ENCODE assay signal across 35 cellular contexts in the genomic region with DNA sequence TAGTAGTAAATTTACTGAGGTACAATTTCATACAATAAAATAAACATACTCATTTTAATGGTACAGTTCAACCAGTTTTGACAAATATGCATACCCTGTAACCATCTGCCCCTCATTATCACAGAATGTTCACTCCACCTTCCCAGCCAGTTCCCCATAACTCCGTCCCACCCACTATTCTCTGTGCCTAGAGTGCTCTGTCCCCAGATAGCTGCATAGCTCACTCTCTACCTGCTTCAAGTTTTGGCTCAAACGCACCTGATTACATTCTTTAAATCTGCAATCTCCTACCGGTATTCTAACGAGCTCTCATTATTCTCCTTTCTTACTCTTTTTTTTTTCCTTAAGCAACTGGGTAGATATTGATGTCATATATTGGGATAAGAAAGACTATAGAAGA.
"Had no signal": no experiment of that assay in that cellular context is flagged by ENCODE, and none has a peak within 500 bp of the region (broad histone marks: within the 10 kb centered on the region; RNA-seq: fewer than 3 reads in every experiment).

No MANE protein-coding gene starts in this region.

- DNase-seq: activated CD4-positive, alpha-beta T cell treated with anti-CD3 and anti-CD28 coated beads for 1 hour; activated CD4-positive, alpha-beta T cell treated with anti-CD3 and anti-CD28 coated beads for 36 hours; activated CD4-positive, alpha-beta T cell treated with anti-CD3 and anti-CD28 coated beads for 48 hours; activated CD4-positive, alpha-beta T cell treated with anti-CD3 and anti-CD28 coated beads, Interleukin-2, amount 10 ng/mL, durations not matched to agents 7 days and 5 days; activated CD4-positive, alpha-beta T cell treated with anti-CD3 and anti-CD28 coated beads, Interleukin-2, amount 50 U/mL, for 48 hours; activated CD4-positive, CD25-positive, alpha-beta regulatory T cell; activated CD8-positive, alpha-beta memory T cell treated with anti-CD3 and anti-CD28 coated beads, Interleukin-2, amount 50 U/mL, for 4 hours; activated CD8-positive, alpha-beta T cell treated with anti-CD3 and anti-CD28 coated beads for 36 hours; activated effector memory CD4-positive, alpha-beta T cell treated with anti-CD3 and anti-CD28 coated beads, Interleukin-2, amount 50 U/mL, for 16 hours; activated gamma-delta T cell treated with Interleukin-2 at 50 U/mL for 16 hours; activated naive CD4-positive, alpha-beta T cell; activated naive CD4-positive, alpha-beta T cell treated with anti-CD3 and anti-CD28 coated beads for 36 hours; activated naive CD4-positive, alpha-beta T cell treated with anti-CD3 and anti-CD28 coated beads, Interleukin-2, amount 50 U/mL, for 16 hours; activated naive CD8-positive, alpha-beta T cell treated with anti-CD3 and anti-CD28 coated beads for 36 hours; activated T-cell treated with anti-CD3 and anti-CD28 coated beads for 4 hours; activated T-cell treated with anti-CD3 and anti-CD28 coated beads, Interleukin-2, amount 50 U/mL, for 1 hour; activated T-cell treated with anti-CD3 and anti-CD28 coated beads, Interleukin-2, amount 50 U/mL, for 4 hours; activated T-cell treated with anti-CD3 and anti-CD28 coated beads, Interleukin-2, amount 50 U/mL, for 72 hours; adrenal gland; amniotic stem cell; aorta; body of pancreas; brain microvascular endothelial cell; central memory CD4-positive, alpha-beta T cell; T-helper 1 cell; T-helper 2 cell; T-helper 9 cell had no signal

- ATAC-seq: activated CD4-positive, alpha-beta T cell treated with anti-CD3 and anti-CD28 coated beads for 36 hours; activated CD4-positive, CD25-positive, alpha-beta regulatory T cell treated with anti-CD3 and anti-CD28 coated beads, Interleukin-2, amount 50 U/mL, for 24 hours; activated CD8-positive, alpha-beta T cell treated with anti-CD3 and anti-CD28 coated beads for 36 hours; activated naive CD4-positive, alpha-beta T cell treated with anti-CD3 and anti-CD28 coated beads, Interleukin-2, amount 50 U/mL, for 72 hours; activated T-cell treated with anti-CD3 and anti-CD28 coated beads, Interleukin-2, amount 50 U/mL, for 4 hours; activated T-cell treated with anti-CD3 and anti-CD28 coated beads, Interleukin-2, amount 50 U/mL, for 72 hours; activated T-helper 17 cell treated with anti-CD3 and anti-CD28 coated beads, Interleukin-2, amount 50 U/mL, for 72 hours; body of pancreas had no signal

- H3K4me1 ChIP-seq: adrenal gland, body of pancreas, breast epithelium had no signal

- H3K9me3 ChIP-seq: adrenal gland, body of pancreas had no signal

- H3K4me3 ChIP-seq: adrenal gland, body of pancreas, breast epithelium had no signal

- H3K4me3 Mint-ChIP-seq: activated CD4-positive, alpha-beta T cell treated with anti-CD3 and anti-CD28 coated beads for 36 hours; activated CD4-positive, alpha-beta T cell treated with anti-CD3 and anti-CD28 coated beads, Interleukin-2, amount 10 ng/mL, durations not matched to agents 7 days and 5 days; activated CD8-positive, alpha-beta T cell treated with anti-CD3 and anti-CD28 coated beads for 36 hours; activated naive CD4-positive, alpha-beta T cell treated with anti-CD3 and anti-CD28 coated beads for 36 hours; activated naive CD8-positive, alpha-beta T cell treated with anti-CD3 and anti-CD28 coated beads for 36 hours; activated T-cell treated with anti-CD3 and anti-CD28 coated beads, Interleukin-2, amount 50 U/mL, for 4 hours; activated T-cell treated with anti-CD3 and anti-CD28 coated beads, Interleukin-2, amount 50 U/mL, for 72 hours; activated T-helper 1 cell treated with anti-CD3 and anti-CD28 coated beads, Interleukin-12 subunit alpha, Interleukin-12 subunit beta, Interleukin-2, Interleukin-4 antibody, amounts not matched to agents 30 ng/mL and 10 ng/mL and 1 ng/mL, durations not matched to agents 14 hours and 24 hours and 36 hours; activated T-helper 17 cell treated with anti-CD3 and anti-CD28 coated beads, Interleukin-2, amount 50 U/mL, for 72 hours; T-helper 1 cell treated with Interleukin-12 subunit alpha and Interleukin-12 subunit beta and Interleukin-4 antibody, amounts not matched to agents 30 μg/mL and 1 μg/mL, for 36 hours; T-helper 2 cell treated with Interferon-gamma antibody and Interleukin-4, amounts not matched to agents 5 μg/mL and 100 μg/mL, for 36 hours had no signal

- H3K27me3 Mint-ChIP-seq: activated CD4-positive, alpha-beta T cell treated with anti-CD3 and anti-CD28 coated beads for 36 hours; activated CD4-positive, alpha-beta T cell treated with anti-CD3 and anti-CD28 coated beads, Interleukin-2, amount 10 ng/mL, durations not matched to agents 7 days and 5 days; activated CD8-positive, alpha-beta T cell treated with anti-CD3 and anti-CD28 coated beads for 36 hours; activated naive CD8-positive, alpha-beta T cell treated with anti-CD3 and anti-CD28 coated beads for 36 hours; activated T-helper 17 cell treated with anti-CD3 and anti-CD28 coated beads, Interleukin-2, amount 50 U/mL, for 72 hours had no signal

- H3K36me3 ChIP-seq: adrenal gland, brain microvascular endothelial cell, breast epithelium had no signal

- H3K27ac ChIP-seq: adrenal gland, body of pancreas, brain microvascular endothelial cell, breast epithelium, VCaP had no signal

- H3K27me3 ChIP-seq: adrenal gland, body of pancreas, brain microvascular endothelial cell, breast epithelium had no signal

- H3K4me1 Mint-ChIP-seq: activated CD4-positive, alpha-beta T cell treated with anti-CD3 and anti-CD28 coated beads for 36 hours; activated naive CD8-positive, alpha-beta T cell treated with anti-CD3 and anti-CD28 coated beads for 36 hours; activated T-helper 17 cell treated with anti-CD3 and anti-CD28 coated beads, Interleukin-2, amount 50 U/mL, for 72 hours had no signal

- H3K9me3 Mint-ChIP-seq: activated CD8-positive, alpha-beta T cell treated with anti-CD3 and anti-CD28 coated beads for 36 hours had no signal

- H3K27ac Mint-ChIP-seq: activated CD4-positive, alpha-beta T cell treated with anti-CD3 and anti-CD28 coated beads for 36 hours; activated CD4-positive, alpha-beta T cell treated with anti-CD3 and anti-CD28 coated beads, Interleukin-2, amount 10 ng/mL, durations not matched to agents 7 days and 5 days; activated CD8-positive, alpha-beta T cell treated with anti-CD3 and anti-CD28 coated beads for 36 hours; activated naive CD4-positive, alpha-beta T cell treated with anti-CD3 and anti-CD28 coated beads for 36 hours; activated naive CD4-positive, alpha-beta T cell treated with anti-CD3 and anti-CD28 coated beads, Interleukin-2, amount 50 U/mL, for 72 hours; activated naive CD8-positive, alpha-beta T cell treated with anti-CD3 and anti-CD28 coated beads for 36 hours; activated T-cell treated with anti-CD3 and anti-CD28 coated beads, Interleukin-2, amount 50 U/mL, for 72 hours; activated T-helper 1 cell treated with anti-CD3 and anti-CD28 coated beads, Interleukin-12 subunit alpha, Interleukin-12 subunit beta, Interleukin-2, Interleukin-4 antibody, amounts not matched to agents 30 ng/mL and 10 ng/mL and 1 ng/mL, durations not matched to agents 14 hours and 24 hours and 36 hours; activated T-helper 17 cell treated with anti-CD3 and anti-CD28 coated beads, Interleukin-2, amount 50 U/mL, for 72 hours; T-helper 1 cell treated with Interleukin-12 subunit alpha and Interleukin-12 subunit beta and Interleukin-4 antibody, amounts not matched to agents 30 μg/mL and 1 μg/mL, for 36 hours; T-helper 2 cell treated with Interferon-gamma antibody and Interleukin-4, amounts not matched to agents 5 μg/mL and 100 μg/mL, for 36 hours had no signal
